Comparison of ENCODE assay signal across 20 cellular contexts in genomic region chr1:37433171-37433570, GRCh38.
"Had no signal": no experiment of that assay in that cellular context is flagged by ENCODE, and none has a peak within 500 bp of the region (broad histone marks: within the 10 kb centered on the region; RNA-seq: fewer than 3 reads in every experiment).

No MANE protein-coding gene starts in this region.

- DNase-seq: KBM-7, MV-4-11, NCI-H1048, NCI-H1105, NCI-H146, NCI-H1694 treated with DMSO at 0.1 percent for 48 hours, NCI-H1930, NCI-H2081, NCI-H2107, NCI-H2171 treated with DMSO at 0.1 percent for 48 hours, NCI-H226, NCI-H446, NCI-H510A, NCI-H524 treated with DMSO at 0.1 percent for 48 hours, NCI-H82, Right ventricle myocardium superior, RPMI8226, SIG-M5 had no signal

- H3K4me1 ChIP-seq: SJSA1 had no signal

- H3K27ac ChIP-seq: SJSA1, SK-N-MC had no signal

- H3K4me3 ChIP-seq: SJSA1, SK-N-MC had no signal

- H3K36me3 ChIP-seq: SJSA1 had no signal

- H3K9me3 ChIP-seq: SJSA1 had no signal
